In genomic region chr6:67630146-67630545, GRCh38 we compare ENCODE assay signal across 9 cellular contexts.
DNase-seq lines count a peak whose midpoint lies in the region; ATAC-seq lines count a peak whose summit lies in the region.
"Had no signal": no experiment of that assay in that cellular context is flagged by ENCODE, and none has a peak within 500 bp of the region (broad histone marks: within the 10 kb centered on the region; RNA-seq: fewer than 3 reads in every experiment).

No MANE protein-coding gene starts in this region.

- in situ Hi-C loops in KBM-7 (cut with MboI; ENCODE audit: low pct_unique_long_range_greater_than_20kb, low sequenced_read_pairs): no loop called here

- no peak for ATAC-seq in HG03378 (IDR thresholded peaks at IDR 0.05; ENCODE audit: unreplicated experiment)
- ATAC-seq: HepG2, mucosa of descending colon had no signal

- DNase-seq in KBM-7 (peak; percentile 72), SW480 (ENCODE audit: low spot score) (peak; percentile 2), fibroblast of the conjunctiva (ENCODE audit: low read depth) (peak; percentile 92), superior temporal gyrus (ENCODE audit: extremely low spot score) (peak; percentile 74), NCI-H2081 treated with DMSO at 0.1 percent for 48 hours (lab: John Stamatoyannopoulos, UW) (no peak)
- DNase-seq in activated CD4-positive, alpha-beta T cell treated with anti-CD3 and anti-CD28 coated beads, Interleukin-2, amount 50 U/mL, for 48 hours: no peak
- DNase-seq: mucosa of descending colon had no signal

Comparison
In these comparisons a context has a peak if more than half of its experiments do, and no peak if none do; other contexts are left out.
1. DNase-seq: peak in KBM-7 (single experiment), SW480 (single experiment), fibroblast of the conjunctiva (single experiment) and superior temporal gyrus (single experiment); none in NCI-H2081 treated with DMSO at 0.1 percent for 48 hours (single experiment) and activated CD4-positive, alpha-beta T cell treated with anti-CD3 and anti-CD28 coated beads, Interleukin-2, amount 50 U/mL, for 48 hours (0 of 2).